Comparison of ENCODE assay signal across 20 cellular contexts in genomic region chr20:32667030-32667429, GRCh38. TPM values are rescaled to one million over a fixed set of nuclear protein-coding genes. Genes with fewer than 3 reads are reported as not detected.
"Had no signal": no experiment of that assay in that cellular context is flagged by ENCODE, and none has a peak within 500 bp of the region (broad histone marks: within the 10 kb centered on the region; RNA-seq: fewer than 3 reads in every experiment).

No MANE protein-coding gene starts in this region.

- H3K27me3 Mint-ChIP-seq: activated T-cell treated with anti-CD3 and anti-CD28 coated beads, Interleukin-2, amount 50 U/mL, for 24 hours; dendritic cell treated with granulocyte-macrophage colony-stimulating factor and Interleukin-4, amounts not matched to agents 40 ng/mL and 50 ng/mL, for 4 days; memory B cell; natural killer cell treated with Interleukin-12 subunit alpha and Interleukin-12 subunit beta and Interleukin-15 and Interleukin-18, amount 100 ng/mL, for 72 hours had no signal

- H3K27ac ChIP-seq: brain microvascular endothelial cell, gastroesophageal sphincter, left ventricle myocardium inferior, stomach, vagina had no signal

- H3K36me3 ChIP-seq: brain microvascular endothelial cell, gastroesophageal sphincter, left ventricle myocardium inferior, stomach, vagina had no signal

- ATAC-seq: activated naive CD4-positive, alpha-beta T cell treated with anti-CD3 and anti-CD28 coated beads, Interleukin-2, amount 50 U/mL, for 72 hours; gastroesophageal sphincter had no signal

- DNase-seq: activated CD4-positive, alpha-beta T cell treated with anti-CD3 and anti-CD28 coated beads, Interleukin-2, amount 50 U/mL, for 4 hours; activated CD4-positive, CD25-positive, alpha-beta regulatory T cell treated with anti-CD3 and anti-CD28 coated beads, Interleukin-2, amount 50 U/mL, for 72 hours; activated effector memory CD4-positive, alpha-beta T cell treated with Interleukin-2 at 50 U/mL for 16 hours; activated T-cell treated with anti-CD3 and anti-CD28 coated beads, Interleukin-2, amount 50 U/mL, for 24 hours; amygdala; brain microvascular endothelial cell; cerebellar nuclear complex; islet precursor cell; left ventricle myocardium inferior; stimulated activated CD4-positive, alpha-beta T cell treated with anti-CD3 and anti-CD28 coated beads, Interleukin-12 subunit alpha, Interleukin-12 subunit beta, amount 100 ng/mL, for 4 hours; stimulated activated CD4-positive, alpha-beta T cell treated with anti-CD3 and anti-CD28 coated beads, Interleukin-2, amount 100 ng/mL, for 48 hours; stimulated activated CD8-positive, alpha-beta memory T cell treated with anti-CD3 and anti-CD28 coated beads, Interleukin-4, amount 100 ng/mL, for 48 hours; stomach had no signal

- H3K4me3 Mint-ChIP-seq: activated T-cell treated with anti-CD3 and anti-CD28 coated beads, Interleukin-2, amount 50 U/mL, for 24 hours; dendritic cell treated with granulocyte-macrophage colony-stimulating factor and Interleukin-4, amounts not matched to agents 40 ng/mL and 50 ng/mL, for 4 days; memory B cell; natural killer cell treated with Interleukin-12 subunit alpha and Interleukin-12 subunit beta and Interleukin-15 and Interleukin-18, amount 100 ng/mL, for 72 hours had no signal

- H3K36me3 Mint-ChIP-seq: activated naive CD4-positive, alpha-beta T cell treated with anti-CD3 and anti-CD28 coated beads, Interleukin-2, amount 50 U/mL, for 72 hours; memory B cell; natural killer cell treated with Interleukin-12 subunit alpha and Interleukin-12 subunit beta and Interleukin-15 and Interleukin-18, amount 100 ng/mL, for 72 hours had no signal

- H3K27me3 ChIP-seq: brain microvascular endothelial cell, gastroesophageal sphincter, stomach, vagina had no signal

- H3K9me3 ChIP-seq: gastroesophageal sphincter, left ventricle myocardium inferior, stomach, vagina had no signal

- H3K27ac Mint-ChIP-seq: activated naive CD4-positive, alpha-beta T cell treated with anti-CD3 and anti-CD28 coated beads, Interleukin-2, amount 50 U/mL, for 72 hours; activated T-cell treated with anti-CD3 and anti-CD28 coated beads, Interleukin-2, amount 50 U/mL, for 24 hours; dendritic cell treated with granulocyte-macrophage colony-stimulating factor and Interleukin-4, amounts not matched to agents 40 ng/mL and 50 ng/mL, for 4 days; memory B cell; natural killer cell treated with Interleukin-12 subunit alpha and Interleukin-12 subunit beta and Interleukin-15 and Interleukin-18, amount 100 ng/mL, for 72 hours had no signal

- H3K4me3 ChIP-seq: gastroesophageal sphincter, left ventricle myocardium inferior, stomach, vagina had no signal

- H3K9me3 Mint-ChIP-seq: activated naive CD4-positive, alpha-beta T cell treated with anti-CD3 and anti-CD28 coated beads, Interleukin-2, amount 50 U/mL, for 72 hours; activated T-cell treated with anti-CD3 and anti-CD28 coated beads, Interleukin-2, amount 50 U/mL, for 24 hours; dendritic cell treated with granulocyte-macrophage colony-stimulating factor and Interleukin-4, amounts not matched to agents 40 ng/mL and 50 ng/mL, for 4 days; natural killer cell treated with Interleukin-12 subunit alpha and Interleukin-12 subunit beta and Interleukin-15 and Interleukin-18, amount 100 ng/mL, for 72 hours had no signal

- H3K4me1 ChIP-seq: vagina had no signal

RNA-seq across cellular contexts. Expression of gene C20orf203, which starts 6.7 kb away (rescaled TPM):
- total RNA-seq: epithelial cell of proximal tubule, left ventricle myocardium inferior, vagina had no signal
